Comparison of ENCODE assay signal across 16 cellular contexts in the genomic region with DNA sequence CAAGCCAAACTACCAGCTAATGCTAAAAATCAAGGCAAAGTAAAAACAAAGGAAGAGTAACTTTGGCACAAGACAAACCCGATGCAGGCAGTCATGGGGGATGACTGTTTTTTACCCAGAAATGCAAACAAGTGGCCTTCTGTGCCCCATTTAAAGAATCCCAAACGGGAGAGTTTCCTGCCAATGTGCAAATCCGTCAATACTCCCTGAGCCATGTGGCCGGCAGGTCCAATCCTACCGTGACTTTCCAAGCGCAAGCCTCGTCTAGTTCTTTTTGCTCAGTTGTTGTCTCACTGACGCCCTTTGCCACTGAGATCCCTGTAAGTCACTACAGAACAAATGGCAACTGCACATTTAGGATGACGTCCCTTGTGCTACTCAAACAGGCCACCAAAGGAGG. TPM values are rescaled to one million over a fixed set of nuclear protein-coding genes. Genes with fewer than 3 reads are reported as not detected.
A peak's percentile ranks its signal among the peaks of the same experiment; 100 is the strongest.
DNase-seq lines count a peak whose midpoint lies in the region; TF ChIP-seq lines count a peak whose summit lies in the region.
"Had no signal": no experiment of that assay in that cellular context is flagged by ENCODE, and none has a peak within 500 bp of the region (broad histone marks: within the 10 kb centered on the region; RNA-seq: fewer than 3 reads in every experiment).

No MANE protein-coding gene starts in this region.

- CTCF ChIA-PET in activated naive CD4-positive, alpha-beta T cell treated with anti-CD3 and anti-CD28 coated beads, Interleukin-2, amount 10 ng/mL, durations not matched to agents 7 days and 5 days (lab: Charles Lee) = interaction anchor here (0.6 to 3.7 kb wide), 10 partner anchors 17 to 296 kb away, joined by 3 to 23 read pairs (median 4); no protein-coding TSS in a partner anchor

- H3K27ac ChIP-seq in vagina = peak overlapping the region; percentile 55
- H3K27ac ChIP-seq: sigmoid colon, upper lobe of right lung had no signal

- no peaks in the 10 kb centered on the region for H3K9me3 Mint-ChIP-seq in activated naive CD4-positive, alpha-beta T cell treated with anti-CD3 and anti-CD28 coated beads, Interleukin-2, amount 10 ng/mL, durations not matched to agents 7 days and 5 days

- DNase-seq in activated naive CD4-positive, alpha-beta T cell treated with anti-CD3 and anti-CD28 coated beads, Interleukin-2, amount 10 ng/mL, durations not matched to agents 7 days and 5 days = no peak
- no peak for DNase-seq in activated naive CD4-positive, alpha-beta T cell treated with anti-CD3 and anti-CD28 coated beads, Interleukin-2, amount 50 U/mL, for 16 hours
- peak; percentile 30 for DNase-seq in activated CD8-positive, alpha-beta memory T cell treated with anti-CD3 and anti-CD28 coated beads, Interleukin-2, amount 50 U/mL, for 48 hours
- DNase-seq in medulla oblongata (ENCODE audit: extremely low spot score) = peak; percentile 60
- peak in 1 of 2 donors; percentile 12 for DNase-seq in vagina (ENCODE audit: extremely low spot score in 2 of 2)
- no peak for DNase-seq in NCI-H526 (lab: John Stamatoyannopoulos, UW)
- DNase-seq in mesenteric fat pad (ENCODE audit: low spot score) = no peak
- DNase-seq in SHP77 (lab: John Stamatoyannopoulos, UW) = no peak
- DNase-seq: cortex of kidney, glutamatergic neuron, IMR-90, islet precursor cell, NCI-H69, PC-3, sigmoid colon, upper lobe of right lung had no signal

- no peak overlapping the region for H3K4me3 ChIP-seq in vagina
- H3K4me3 ChIP-seq: sigmoid colon, upper lobe of right lung had no signal

- no peak for TF ChIP-seq CTCF in vagina (IDR thresholded peaks at IDR 0.05)

- peaks cover 73% of the 10 kb centered on the region for H3K4me1 Mint-ChIP-seq in activated naive CD4-positive, alpha-beta T cell treated with anti-CD3 and anti-CD28 coated beads, Interleukin-2, amount 10 ng/mL, durations not matched to agents 7 days and 5 days

- H3K4me1 ChIP-seq in vagina = peaks cover 34% of the 10 kb centered on the region
- H3K4me1 ChIP-seq: sigmoid colon had no signal

- no peaks in the 10 kb centered on the region for H3K27me3 Mint-ChIP-seq in activated naive CD4-positive, alpha-beta T cell treated with anti-CD3 and anti-CD28 coated beads, Interleukin-2, amount 10 ng/mL, durations not matched to agents 7 days and 5 days

- H3K9me3 ChIP-seq in vagina = no peaks in the 10 kb centered on the region
- H3K9me3 ChIP-seq: sigmoid colon, upper lobe of right lung had no signal

- no peak overlapping the region for H3K4me3 Mint-ChIP-seq in activated naive CD4-positive, alpha-beta T cell treated with anti-CD3 and anti-CD28 coated beads, Interleukin-2, amount 10 ng/mL, durations not matched to agents 7 days and 5 days

- intact Hi-C loops in vagina (cut with DNase I) = no loop called here

- H3K36me3 ChIP-seq in vagina = peaks cover 0 to 39% of the 10 kb centered on the region in 2 donors

- H3K36me3 Mint-ChIP-seq in activated naive CD4-positive, alpha-beta T cell treated with anti-CD3 and anti-CD28 coated beads, Interleukin-2, amount 10 ng/mL, durations not matched to agents 7 days and 5 days = peaks cover 86% of the 10 kb centered on the region

- peak overlapping the region; percentile 100 for H3K27ac Mint-ChIP-seq in activated naive CD4-positive, alpha-beta T cell treated with anti-CD3 and anti-CD28 coated beads, Interleukin-2, amount 10 ng/mL, durations not matched to agents 7 days and 5 days

- TF ChIP-seq POLR2A in vagina (IDR thresholded peaks at IDR 0.05) = no peak

- H3K27me3 ChIP-seq in vagina = no peaks in the 10 kb centered on the region
- H3K27me3 ChIP-seq: sigmoid colon, upper lobe of right lung had no signal

RNA-seq across cellular contexts. Expression of a gene that starts 43.3 kb away (rescaled TPM):
- total RNA-seq in vagina = 34.1 TPM
- total RNA-seq in mesenteric fat pad = 27.1 TPM

Comparison
In these comparisons a context has a peak if more than half of its experiments do, and no peak if none do; other contexts are left out.
1. DNase-seq: peak in activated CD8-positive, alpha-beta memory T cell treated with anti-CD3 and anti-CD28 coated beads, Interleukin-2, amount 50 U/mL, for 48 hours (single experiment) and medulla oblongata (single experiment); none in activated naive CD4-positive, alpha-beta T cell treated with anti-CD3 and anti-CD28 coated beads, Interleukin-2, amount 10 ng/mL, durations not matched to agents 7 days and 5 days (single experiment), activated naive CD4-positive, alpha-beta T cell treated with anti-CD3 and anti-CD28 coated beads, Interleukin-2, amount 50 U/mL, for 16 hours (single experiment), NCI-H526 (0 of 2), mesenteric fat pad (single experiment) and SHP77 (0 of 2).